ENCODE assay signal across 8 cellular contexts in genomic region chr9:132670816-132671371, GRCh38. TPM values are rescaled to one million over a fixed set of nuclear protein-coding genes. Genes with fewer than 3 reads are reported as not detected.
DNase-seq lines count a peak whose midpoint lies in the region; ATAC-seq and TF ChIP-seq lines count a peak whose summit lies in the region.

No MANE protein-coding gene starts in this region.

- no peak for TF ChIP-seq EP300 in upper lobe of left lung (IDR thresholded peaks at IDR 0.05)

- H3K27ac ChIP-seq in fibroblast of lung (ENCODE audit: insufficient read depth, low read length) (peak overlapping the region; percentile 99), osteoblast (ENCODE audit: low read depth, low read length) (peak overlapping the region; percentile 99), upper lobe of left lung (peak overlapping the region; percentile 96 to 99 (median 98))

- ATAC-seq in HG02623 (IDR thresholded peaks at IDR 0.05; ENCODE audit: unreplicated experiment), result peak; percentile 2
- peak in 1 of 2 donors; percentile 7 for ATAC-seq in upper lobe of left lung (ENCODE audit: low FRiP score in 2 of 2)

- peak; percentile 59 for DNase-seq in GM13977 (ENCODE audit: low spot score)
- peak; percentile 61 for DNase-seq in NCI-H748 (lab: John Stamatoyannopoulos, UW; ENCODE audit: unreplicated experiment)
- peak; percentile 64 for DNase-seq in activated T-cell treated with anti-CD3 and anti-CD28 coated beads, Interleukin-2, amount 50 U/mL, for 1 hour
- peak in 1 of 2 donors; percentile 27 for DNase-seq in fibroblast of lung (ENCODE audit: low read depth in 2 of 2)
- DNase-seq in osteoblast (ENCODE audit: insufficient read length, low spot score, missing footprints), result peak; percentile 67
- DNase-seq in upper lobe of left lung, result peak; percentile 33 to 41
- DNase-seq in KG1 (lab: John Stamatoyannopoulos, UW), result no peak

- WGBS in upper lobe of left lung, 2 donors, result 0 to 1% methylated on average over 22 to 37 of the region's 37 CpGs

- no peak for TF ChIP-seq POLR2A in upper lobe of left lung (IDR thresholded peaks at IDR 0.05)

- H3K36me3 ChIP-seq in fibroblast of lung (ENCODE audit: control insufficient read depth, insufficient read depth, low read length) (no peaks in the 10 kb centered on the region), osteoblast (ENCODE audit: insufficient read depth, low read length) (no peaks in the 10 kb centered on the region), upper lobe of left lung (no peaks in the 10 kb centered on the region)

- peak overlapping the region; percentile 97 for H3K9ac ChIP-seq in fibroblast of lung (ENCODE audit: insufficient read depth, low read length)

- peak overlapping the region; percentile 73 for H3K4me2 ChIP-seq in fibroblast of lung (ENCODE audit: extremely low read depth, insufficient read depth, low read length)
- peak overlapping the region; percentile 83 for H3K4me2 ChIP-seq in osteoblast (ENCODE audit: insufficient read depth, low read length)

- H3K4me3 ChIP-seq in fibroblast of lung (replicated peaks in 1 of 4; ENCODE audit: control extremely low read depth in 1 of 4, insufficient read depth in 1 of 4, low read depth in 3 of 4, low read length in 4 of 4), result peak overlapping the region; percentile 78 to 95 (median 90)
- peak overlapping the region; percentile 98 for H3K4me3 ChIP-seq in osteoblast (ENCODE audit: insufficient read depth, low read length)
- H3K4me3 ChIP-seq in upper lobe of left lung, result peak overlapping the region; percentile 87 to 100 (median 100)

- in situ Hi-C loops in GM13977 (cut with MboI; ENCODE audit: low pct_unique_long_range_greater_than_20kb, low sequenced_read_pairs, unreplicated experiment), result no loop called here

- H2AFZ ChIP-seq in fibroblast of lung (ENCODE audit: low read length) (peak overlapping the region; percentile 20), osteoblast (ENCODE audit: low read length) (peak overlapping the region; percentile 64)

- no peaks in the 10 kb centered on the region for H3K27me3 ChIP-seq in fibroblast of lung (ENCODE audit: control insufficient read depth, insufficient read depth, low read length)
- H3K27me3 ChIP-seq in osteoblast (ENCODE audit: insufficient read depth, low read length), result no peaks in the 10 kb centered on the region
- no peaks in the 10 kb centered on the region for H3K27me3 ChIP-seq in upper lobe of left lung

- TF ChIP-seq CTCF in GM13977 (IDR thresholded peaks at IDR 0.05; ENCODE audit: extremely low read depth, insufficient read depth, missing control alignments) (no peak), fibroblast of lung (conservative IDR thresholded peaks at IDR 0.05 in 1 of 2, IDR thresholded peaks at IDR 0.05 in 1 of 2; ENCODE audit: low read depth in 1 of 2, low read length in 2 of 2) (no peak), osteoblast (IDR thresholded peaks at IDR 0.05; ENCODE audit: extremely low read depth, low read depth, low read length) (no peak), upper lobe of left lung (IDR thresholded peaks at IDR 0.05) (no peak)

- H3K4me1 ChIP-seq in fibroblast of lung (ENCODE audit: control insufficient read depth, extremely low read depth, insufficient read depth, low read length) (no peaks in the 10 kb centered on the region), osteoblast (ENCODE audit: insufficient read depth, low read length) (peaks cover 24% of the 10 kb centered on the region), upper lobe of left lung (peaks cover 21 to 43% (median 36%) of the 10 kb centered on the region in 4 donors)

- no peaks in the 10 kb centered on the region for H4K20me1 ChIP-seq in fibroblast of lung (ENCODE audit: control insufficient read depth, extremely low read depth, insufficient read depth, low read length)
- H4K20me1 ChIP-seq in osteoblast (ENCODE audit: insufficient read depth, low read length), result peaks cover 46% of the 10 kb centered on the region

- H3K79me2 ChIP-seq in fibroblast of lung (ENCODE audit: control insufficient read depth, insufficient read depth, low read length) (peaks cover 68% of the 10 kb centered on the region), osteoblast (ENCODE audit: insufficient read depth, low read length) (peaks cover 81% of the 10 kb centered on the region)

- no peaks in the 10 kb centered on the region for H3K9me3 ChIP-seq in fibroblast of lung (ENCODE audit: control insufficient read depth, insufficient read depth, low read depth, low read length)
- H3K9me3 ChIP-seq in osteoblast (ENCODE audit: low read depth, low read length), result no peaks in the 10 kb centered on the region
- H3K9me3 ChIP-seq in upper lobe of left lung, result no peaks in the 10 kb centered on the region

RNA-seq across cellular contexts. Expression of gene GTF3C4, which starts 0.6 kb away (rescaled TPM):
- total RNA-seq in fibroblast of lung, result 10.8 and 11.4 TPM in 2 replicates
- 6.8 and 7.0 TPM in 2 replicates for polyA plus RNA-seq in fibroblast of lung
- polyA plus RNA-seq in fibroblast of lung (2012), result 9.5 and 10.4 TPM in 2 replicates
- polyA minus RNA-seq in fibroblast of lung (ENCODE audit: low replicate concordance), result 16.2 and 21.7 TPM in 2 replicates
- 18.0 and 21.7 TPM in 2 replicates for total RNA-seq in osteoblast
- 10 to 100 TPM in 4 of 6 donors, 1 to 10 TPM in 2; 6.4 to 20.9 (median 14.2) TPM for total RNA-seq in upper lobe of left lung

RNA-seq across cellular contexts. Expression of gene DDX31, which starts 1.1 kb away (rescaled TPM):
- total RNA-seq in fibroblast of lung, result 9.5 and 10.1 TPM in 2 replicates
- polyA plus RNA-seq in fibroblast of lung, result 10.8 and 13.1 TPM in 2 replicates
- polyA plus RNA-seq in fibroblast of lung (2012), result 7.3 and 10.7 TPM in 2 replicates
- 8.1 and 9.2 TPM in 2 replicates for polyA minus RNA-seq in fibroblast of lung (ENCODE audit: low replicate concordance)
- 10.9 and 11.6 TPM in 2 replicates for total RNA-seq in osteoblast
- 10 to 100 TPM; 13.5 to 22.1 (median 18.8) TPM for total RNA-seq in upper lobe of left lung
